2 cellular contexts compared by ENCODE assay signal in the genomic region with DNA sequence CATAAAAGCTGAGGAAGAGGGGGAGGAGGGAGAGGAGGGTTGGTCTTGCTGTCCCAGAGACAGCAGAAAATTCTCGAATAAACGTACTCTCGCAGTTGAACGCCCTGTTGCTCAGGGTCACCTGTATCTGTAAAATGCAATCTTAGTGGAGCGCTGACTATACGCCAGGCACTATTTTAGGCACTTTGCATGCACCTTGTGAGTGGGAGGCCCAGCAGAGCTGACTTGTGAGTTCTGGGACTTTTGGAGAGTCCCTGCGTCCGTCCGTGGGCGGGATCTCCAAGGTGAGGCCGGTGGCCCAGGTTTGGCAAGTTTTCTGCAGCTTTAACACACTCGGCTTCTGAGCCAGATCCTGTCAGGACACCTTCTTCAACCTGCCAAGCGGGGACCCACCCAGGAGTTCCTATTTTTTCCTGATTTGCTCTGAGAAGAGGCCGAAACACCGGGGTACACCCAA.
TF ChIP-seq lines count a peak whose summit lies in the region.

No MANE protein-coding gene starts in this region.

TF ChIP-seq in SK-N-SH, 30 proteins besides CTCF, POLR2A, EP300 and RAD21 (continued from another document):
- TF ChIP-seq MEF2A (IDR thresholded peaks at IDR 0.05; ENCODE audit: borderline replicate concordance, low read depth): no peak
- TF ChIP-seq JUND (IDR thresholded peaks at IDR 0.05): no peak
- TF ChIP-seq, protein P1, sequence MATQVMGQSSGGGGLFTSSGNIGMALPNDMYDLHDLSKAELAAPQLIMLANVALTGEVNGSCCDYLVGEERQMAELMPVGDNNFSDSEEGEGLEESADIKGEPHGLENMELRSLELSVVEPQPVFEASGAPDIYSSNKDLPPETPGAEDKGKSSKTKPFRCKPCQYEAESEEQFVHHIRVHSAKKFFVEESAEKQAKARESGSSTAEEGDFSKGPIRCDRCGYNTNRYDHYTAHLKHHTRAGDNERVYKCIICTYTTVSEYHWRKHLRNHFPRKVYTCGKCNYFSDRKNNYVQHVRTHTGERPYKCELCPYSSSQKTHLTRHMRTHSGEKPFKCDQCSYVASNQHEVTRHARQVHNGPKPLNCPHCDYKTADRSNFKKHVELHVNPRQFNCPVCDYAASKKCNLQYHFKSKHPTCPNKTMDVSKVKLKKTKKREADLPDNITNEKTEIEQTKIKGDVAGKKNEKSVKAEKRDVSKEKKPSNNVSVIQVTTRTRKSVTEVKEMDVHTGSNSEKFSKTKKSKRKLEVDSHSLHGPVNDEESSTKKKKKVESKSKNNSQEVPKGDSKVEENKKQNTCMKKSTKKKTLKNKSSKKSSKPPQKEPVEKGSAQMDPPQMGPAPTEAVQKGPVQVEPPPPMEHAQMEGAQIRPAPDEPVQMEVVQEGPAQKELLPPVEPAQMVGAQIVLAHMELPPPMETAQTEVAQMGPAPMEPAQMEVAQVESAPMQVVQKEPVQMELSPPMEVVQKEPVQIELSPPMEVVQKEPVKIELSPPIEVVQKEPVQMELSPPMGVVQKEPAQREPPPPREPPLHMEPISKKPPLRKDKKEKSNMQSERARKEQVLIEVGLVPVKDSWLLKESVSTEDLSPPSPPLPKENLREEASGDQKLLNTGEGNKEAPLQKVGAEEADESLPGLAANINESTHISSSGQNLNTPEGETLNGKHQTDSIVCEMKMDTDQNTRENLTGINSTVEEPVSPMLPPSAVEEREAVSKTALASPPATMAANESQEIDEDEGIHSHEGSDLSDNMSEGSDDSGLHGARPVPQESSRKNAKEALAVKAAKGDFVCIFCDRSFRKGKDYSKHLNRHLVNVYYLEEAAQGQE (IDR thresholded peaks at IDR 0.05; ENCODE audit: low read depth, low read length): no peak
- TF ChIP-seq MAX (IDR thresholded peaks at IDR 0.05; ENCODE audit: low read depth): no peak
- TF ChIP-seq CHD2 (IDR thresholded peaks at IDR 0.05; ENCODE audit: low read length, partially characterized antibody): no peak
- TF ChIP-seq USF2 (IDR thresholded peaks at IDR 0.05; ENCODE audit: borderline replicate concordance, low read depth, low read length): no peak
- TF ChIP-seq, protein P2, sequence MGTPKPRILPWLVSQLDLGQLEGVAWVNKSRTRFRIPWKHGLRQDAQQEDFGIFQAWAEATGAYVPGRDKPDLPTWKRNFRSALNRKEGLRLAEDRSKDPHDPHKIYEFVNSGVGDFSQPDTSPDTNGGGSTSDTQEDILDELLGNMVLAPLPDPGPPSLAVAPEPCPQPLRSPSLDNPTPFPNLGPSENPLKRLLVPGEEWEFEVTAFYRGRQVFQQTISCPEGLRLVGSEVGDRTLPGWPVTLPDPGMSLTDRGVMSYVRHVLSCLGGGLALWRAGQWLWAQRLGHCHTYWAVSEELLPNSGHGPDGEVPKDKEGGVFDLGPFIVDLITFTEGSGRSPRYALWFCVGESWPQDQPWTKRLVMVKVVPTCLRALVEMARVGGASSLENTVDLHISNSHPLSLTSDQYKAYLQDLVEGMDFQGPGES (IDR thresholded peaks at IDR 0.05; ENCODE audit: low read depth, low read length): no peak
TF ChIP-seq in SK-N-SH: peak in this region for 0.

TF ChIP-seq in SK-N-SH treated with all-trans-retinoic acid at 6 μM for 48 hours, 23 proteins besides CTCF, POLR2A, EP300 and RAD21 (continued from another document):
- TF ChIP-seq PPARA (CRISPR knock-in tag; IDR thresholded peaks at IDR 0.05; ENCODE audit: borderline replicate concordance): no peak
- no peak for TF ChIP-seq RARB (CRISPR knock-in tag; IDR thresholded peaks at IDR 0.05)
- TF ChIP-seq ESRRG (CRISPR knock-in tag; IDR thresholded peaks at IDR 0.05): no peak
